ENCODE assay signal across 13 cellular contexts in the genomic region with DNA sequence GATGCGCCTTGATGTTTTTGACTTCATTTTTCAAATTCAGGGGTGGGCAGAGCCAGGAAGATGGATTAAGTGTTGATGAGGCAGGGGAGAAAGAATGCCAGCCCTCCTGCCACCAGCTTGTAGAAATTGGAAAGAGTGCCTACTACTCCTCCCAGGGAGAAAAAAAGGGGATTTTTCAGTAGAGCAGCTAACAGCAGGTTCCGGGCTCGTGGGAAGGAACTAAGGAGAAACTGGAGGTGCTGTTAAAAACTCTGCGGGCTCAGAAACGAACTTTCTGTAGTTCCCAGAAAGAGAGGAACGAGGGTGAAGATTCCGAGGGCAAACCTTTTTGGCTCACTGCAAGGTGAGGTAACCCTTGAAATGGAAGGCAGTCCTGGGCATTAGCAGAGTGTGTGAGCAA.
DNase-seq lines count a peak whose midpoint lies in the region; ATAC-seq, FAIRE-seq and TF ChIP-seq lines count a peak whose summit lies in the region.
"Had no signal": no experiment of that assay in that cellular context is flagged by ENCODE, and none has a peak within 500 bp of the region (broad histone marks: within the 10 kb centered on the region; RNA-seq: fewer than 3 reads in every experiment).

No MANE protein-coding gene starts in this region.

- H3K36me3 Mint-ChIP-seq in H9 (ENCODE audit: insufficient read depth in 1 of 3, low read depth in 3 of 3) (peaks cover 0 to 21% (median 2%) of the 10 kb centered on the region in 3 experiments; a peak in 4 of 7 replicates), WTC11 (no peaks in the 10 kb centered on the region)
- peaks cover 38% of the 10 kb centered on the region for H3K36me3 Mint-ChIP-seq in activated T-cell treated with anti-CD3 and anti-CD28 coated beads, Interleukin-2, amount 50 U/mL, for 4 hours (ENCODE audit: insufficient read depth)

- H3K23me2 ChIP-seq in H9 (ENCODE audit: insufficient read length, low read depth, low read length, poor library complexity, severe bottlenecking), result no peaks in the 10 kb centered on the region

- H3K4me3 ChIP-seq in keratinocyte (ENCODE audit: control insufficient read depth in 2 of 3, extremely low read depth in 1 of 3, insufficient read depth in 2 of 3, low read depth in 1 of 3, low read length in 3 of 3) (no peak overlapping the region), stomach (no peak overlapping the region)
- H3K4me3 ChIP-seq: breast epithelium had no signal

- H3T11ph ChIP-seq in H9 (ENCODE audit: low read length), result no peak overlapping the region

- no peak overlapping the region for H2BK20ac ChIP-seq in H9 (ENCODE audit: low read depth, low read length, poor library complexity, severe bottlenecking)

- no peak for TF ChIP-seq CTCF in H9 (conservative IDR thresholded peaks at IDR 0.05)
- no peak for TF ChIP-seq CTCF in WTC11 (IDR thresholded peaks at IDR 0.05)
- no peak for TF ChIP-seq CTCF in keratinocyte (optimal IDR thresholded peaks at IDR 0.05 in 1 of 3, IDR thresholded peaks at IDR 0.05 in 1 of 3, conservative IDR thresholded peaks at IDR 0.05 in 1 of 3; ENCODE audit: extremely low read depth in 1 of 3, insufficient read depth in 2 of 3, low read length in 3 of 3)
- no peak for TF ChIP-seq CTCF in stomach (IDR thresholded peaks at IDR 0.05)

- no peak overlapping the region for H3K4ac ChIP-seq in H9 (ENCODE audit: low read depth, low read length)

- H3K36me3 ChIP-seq in keratinocyte (ENCODE audit: control insufficient read depth in 2 of 2, extremely low read depth in 1 of 2, insufficient read depth in 2 of 2, low read length in 2 of 2) (peaks cover 5 to 17% of the 10 kb centered on the region in 2 experiments), stomach (peaks cover 11 to 58% (median 43%) of the 10 kb centered on the region in 4 donors)

- H3K4me2 ChIP-seq in H9 (ENCODE audit: insufficient read depth, insufficient read length, low read length) (no peak overlapping the region), keratinocyte (ENCODE audit: control insufficient read depth, extremely low read depth, insufficient read depth, low read depth, low read length) (no peak overlapping the region)

- H2BK15ac ChIP-seq in H9 (ENCODE audit: low read depth, low read length), result no peak overlapping the region

- H3K23ac ChIP-seq in H9 (ENCODE audit: insufficient read length, low read depth, low read length), result no peak overlapping the region

- H3K27me3 Mint-ChIP-seq in H9 (ENCODE audit: low read depth), result no peaks in the 10 kb centered on the region
- no peaks in the 10 kb centered on the region for H3K27me3 Mint-ChIP-seq in WTC11 (ENCODE audit: low read depth)
- H3K27me3 Mint-ChIP-seq in activated T-cell treated with anti-CD3 and anti-CD28 coated beads, Interleukin-2, amount 50 U/mL, for 4 hours (ENCODE audit: low read depth), result no peaks in the 10 kb centered on the region
- H3K27me3 Mint-ChIP-seq: activated CD4-positive, alpha-beta T cell treated with anti-CD3 and anti-CD28 coated beads, Interleukin-2, amount 10 ng/mL, durations not matched to agents 24 days and 14 days had no signal

- POLR2A ChIA-PET in WTC11 (lab: Charles Lee), result no interaction called here

- no peaks in the 10 kb centered on the region for H3K9me3 Mint-ChIP-seq in H9
- no peaks in the 10 kb centered on the region for H3K9me3 Mint-ChIP-seq in WTC11
- no peaks in the 10 kb centered on the region for H3K9me3 Mint-ChIP-seq in activated T-cell treated with anti-CD3 and anti-CD28 coated beads, Interleukin-2, amount 50 U/mL, for 4 hours
- H3K9me3 Mint-ChIP-seq: activated CD4-positive, alpha-beta T cell treated with anti-CD3 and anti-CD28 coated beads, Interleukin-2, amount 10 ng/mL, durations not matched to agents 24 days and 14 days had no signal

- no peak for TF ChIP-seq EP300 in stomach (IDR thresholded peaks at IDR 0.05)

- dilution Hi-C loops in keratinocyte (cut with MboI; ENCODE audit: extremely low pct_ligation_motif_present, low sequenced_read_pairs), result no loop called here

- H3K18ac ChIP-seq in H9 (ENCODE audit: insufficient read length, low read depth, low read length), result no peak overlapping the region

- H2BK5ac ChIP-seq in H9 (ENCODE audit: insufficient read length, low read length), result no peak overlapping the region

- H2AK5ac ChIP-seq in H9 (ENCODE audit: insufficient read length, low read length), result no peak overlapping the region

- H4K20me1 ChIP-seq in H9 (ENCODE audit: control insufficient read depth, insufficient read depth, insufficient read length) (no peaks in the 10 kb centered on the region), keratinocyte (ENCODE audit: control insufficient read depth, extremely low read depth, insufficient read depth, low read length) (no peaks in the 10 kb centered on the region)

- H3K79me1 ChIP-seq in H9 (ENCODE audit: insufficient read depth, low read depth, low read length, poor library complexity, severe bottlenecking), result no peaks in the 10 kb centered on the region

- H3K56ac ChIP-seq in H9 (ENCODE audit: insufficient read length, low read depth, low read length), result no peak overlapping the region

- H4K5ac ChIP-seq in H9 (ENCODE audit: insufficient read length, low read depth, low read length), result no peak overlapping the region

- H2BK12ac ChIP-seq in H9 (ENCODE audit: insufficient read length, low read depth, low read length), result no peak overlapping the region

- no peaks in the 10 kb centered on the region for H3K9me1 ChIP-seq in keratinocyte (ENCODE audit: control insufficient read depth, extremely low read depth, insufficient read depth, low read length)

- no peaks in the 10 kb centered on the region for H3K79me2 ChIP-seq in H9 (ENCODE audit: insufficient read depth, low read length)
- no peaks in the 10 kb centered on the region for H3K79me2 ChIP-seq in keratinocyte (ENCODE audit: control insufficient read depth, insufficient read depth, low read length)

- no peak overlapping the region for H2BK120ac ChIP-seq in H9 (ENCODE audit: low read depth, low read length, poor library complexity, severe bottlenecking)

- H3K9me3 ChIP-seq in H9 (ENCODE audit: control insufficient read depth, low read depth, low read length) (no peaks in the 10 kb centered on the region), keratinocyte (ENCODE audit: control insufficient read depth, low read depth, low read length) (no peaks in the 10 kb centered on the region), stomach (no peaks in the 10 kb centered on the region)
- H3K9me3 ChIP-seq: breast epithelium had no signal

- H3K4me3 Mint-ChIP-seq in H9 (no peak overlapping the region), WTC11 (no peak overlapping the region)
- H3K4me3 Mint-ChIP-seq in activated T-cell treated with anti-CD3 and anti-CD28 coated beads, Interleukin-2, amount 50 U/mL, for 4 hours, result no peak overlapping the region
- H3K4me3 Mint-ChIP-seq: activated CD4-positive, alpha-beta T cell treated with anti-CD3 and anti-CD28 coated beads, Interleukin-2, amount 10 ng/mL, durations not matched to agents 24 days and 14 days had no signal

- H3K27me3 ChIP-seq in H9 (ENCODE audit: insufficient read depth, low read length) (no peaks in the 10 kb centered on the region), keratinocyte (ENCODE audit: control insufficient read depth, extremely low read depth, insufficient read depth, low read length) (no peaks in the 10 kb centered on the region), stomach (no peaks in the 10 kb centered on the region)
- H3K27me3 ChIP-seq: breast epithelium had no signal

- intact Hi-C loops in stomach (cut with DNase I; ENCODE audit: low total_unique reads), result no loop called here

- ATAC-seq in WTC11 (no peak), GM18861 (IDR thresholded peaks at IDR 0.05; ENCODE audit: unreplicated experiment) (no peak)
- ATAC-seq in activated T-cell treated with anti-CD3 and anti-CD28 coated beads, Interleukin-2, amount 50 U/mL, for 4 hours, result no peak

- no peak overlapping the region for H4K91ac ChIP-seq in H9 (ENCODE audit: insufficient read length, low read depth, low read length)

- H3K27ac Mint-ChIP-seq in H9 (peak overlapping the region; percentile 2 to 72 (median 12); a peak in 4 of 7 replicates), WTC11 (peak overlapping the region; percentile 26; the same call in 1 of the 2 replicates)
- H3K27ac Mint-ChIP-seq: activated CD4-positive, alpha-beta T cell treated with anti-CD3 and anti-CD28 coated beads, Interleukin-2, amount 10 ng/mL, durations not matched to agents 24 days and 14 days had no signal

- DNase-seq in H9 (no peak), WTC11 (ENCODE audit: low spot score) (no peak), keratinocyte (ENCODE audit: low read depth, low spot score) (no peak), stomach (no peak), RKO (ENCODE audit: low spot score) (no peak), midbrain (lab: John Stamatoyannopoulos, UW) (no peak)
- no peak for DNase-seq in activated T-cell treated with anti-CD3 and anti-CD28 coated beads, Interleukin-2, amount 50 U/mL, for 4 hours
- DNase-seq: activated CD4-positive, alpha-beta T cell treated with anti-CD3 and anti-CD28 coated beads, Interleukin-2, amount 10 ng/mL, durations not matched to agents 24 days and 14 days; NCI-H1092; NCI-H345; retina had no signal

- H3K27ac ChIP-seq in H9 (ENCODE audit: insufficient read length, low read depth, low read length) (no peak overlapping the region), keratinocyte (ENCODE audit: control insufficient read depth, insufficient read depth, low read length) (no peak overlapping the region), stomach (peak overlapping the region in 3 of 5 donors; percentile 61 to 87 (median 63))

- H4K8ac ChIP-seq in H9 (replicated peaks; ENCODE audit: insufficient read length, low read depth, low read length), result no peak overlapping the region

- H3K4me1 ChIP-seq in H9 (ENCODE audit: insufficient read depth, low read length), result no peaks in the 10 kb centered on the region
- H3K4me1 ChIP-seq in keratinocyte (ENCODE audit: control insufficient read depth, extremely low read depth, insufficient read depth, low read length), result peaks cover 6% of the 10 kb centered on the region
- H3K4me1 ChIP-seq in stomach, result peaks cover 0 to 55% (median 28%) of the 10 kb centered on the region in 4 donors

- no CpG with 5 or more reads among the region's 7 CpGs for WGBS in H9 (ENCODE audit: extremely low coverage, insufficient read length, low lambda C conversion rate)
- WGBS in stomach, 5 donors, result 68 to 84% (median 81%) methylated on average over 7 of the region's 7 CpGs

- no peak for TF ChIP-seq POLR2A in stomach (IDR thresholded peaks at IDR 0.05)

- no peak overlapping the region for H3K14ac ChIP-seq in H9 (ENCODE audit: insufficient read depth, low read length)

- CTCF ChIA-PET in WTC11 (lab: Charles Lee), result interaction anchor here (0.9 to 2.2 kb wide), 4 partner anchors 34 to 308 kb away, joined by 3 to 9 read pairs (median 5); no protein-coding TSS in a partner anchor

- H3K4me1 Mint-ChIP-seq in H9, result peaks cover 8% of the 10 kb centered on the region in 2 experiments
- peaks cover 12% of the 10 kb centered on the region for H3K4me1 Mint-ChIP-seq in WTC11
- H3K4me1 Mint-ChIP-seq in activated T-cell treated with anti-CD3 and anti-CD28 coated beads, Interleukin-2, amount 50 U/mL, for 4 hours (ENCODE audit: low read depth), result peaks cover 2% of the 10 kb centered on the region

- no peak overlapping the region for H2AFZ ChIP-seq in H9 (ENCODE audit: low read length)
- no peak overlapping the region for H2AFZ ChIP-seq in keratinocyte (ENCODE audit: control insufficient read depth, low read length)

- peak; percentile 9 for FAIRE-seq in keratinocyte (lab: Jason Lieb, UNC)

- no peak overlapping the region for H3K9ac ChIP-seq in H9 (ENCODE audit: extremely low read depth, insufficient read length, low read length)
- H3K9ac ChIP-seq in keratinocyte (ENCODE audit: control insufficient read depth, extremely low read depth, insufficient read depth, low read length), result no peak overlapping the region

Comparison
In these comparisons a context has a peak if more than half of its experiments do, and no peak if none do; other contexts are left out.
1. H3K27ac ChIP-seq: peak in stomach (3 of 5); none in H9 (single experiment) and keratinocyte (single experiment).